In the genomic region with DNA sequence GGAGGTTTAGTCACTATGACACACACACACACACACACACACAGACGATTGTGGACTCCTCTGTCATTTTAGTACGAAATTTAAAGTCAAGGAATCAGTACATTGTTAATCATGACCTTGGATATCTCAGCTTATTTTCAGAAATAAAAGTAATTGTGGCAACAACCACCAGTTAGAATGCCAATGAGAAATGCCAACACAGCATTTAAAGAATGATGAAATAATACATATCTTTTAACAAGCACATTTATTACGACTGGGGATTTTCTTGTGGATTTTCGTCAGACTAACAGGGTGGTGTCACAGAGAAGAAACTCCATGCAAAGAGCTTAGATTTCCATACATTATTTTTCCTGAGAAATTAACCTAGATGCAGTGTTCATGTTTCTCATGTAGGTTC, we compare ENCODE assay signal across 15 cellular contexts.
A peak's percentile ranks its signal among the peaks of the same experiment; 100 is the strongest.
DNase-seq lines count a peak whose midpoint lies in the region; TF ChIP-seq lines count a peak whose summit lies in the region.
"Had no signal": no experiment of that assay in that cellular context is flagged by ENCODE, and none has a peak within 500 bp of the region (broad histone marks: within the 10 kb centered on the region; RNA-seq: fewer than 3 reads in every experiment).

No MANE protein-coding gene starts in this region.

- no peak overlapping the region for H3K4me2 ChIP-seq in MM.1S (ENCODE audit: low read depth, low read length)

- intact Hi-C loops in MCF 10A (cut with micrococcal nuclease): no loop called here
- intact Hi-C loops in breast epithelium (cut with DNase I; ENCODE audit: low total_unique reads): no loop called here

- no peaks in the 10 kb centered on the region for H4K20me1 ChIP-seq in MM.1S (ENCODE audit: insufficient read depth, low read length)
- H4K20me1 ChIP-seq: BLaER1 had no signal

- no peaks in the 10 kb centered on the region for H3F3A ChIP-seq in MM.1S (ENCODE audit: insufficient read depth, low read length)

- H3K4me1 ChIP-seq in breast epithelium (no peaks in the 10 kb centered on the region), MM.1S (ENCODE audit: low read length) (peaks cover 4% of the 10 kb centered on the region)

- no peak overlapping the region for H3K4me3 Mint-ChIP-seq in MCF 10A (ENCODE audit: unreplicated experiment)
- H3K4me3 Mint-ChIP-seq: CD14-positive monocyte; CD8-positive, alpha-beta T cell; H9 had no signal

- no peaks in the 10 kb centered on the region for H3K36me3 ChIP-seq in breast epithelium
- no peaks in the 10 kb centered on the region for H3K36me3 ChIP-seq in MM.1S (replicated peaks; ENCODE audit: insufficient read depth, low read length)
- H3K36me3 ChIP-seq: BLaER1 had no signal

- H3K9me2 ChIP-seq in MM.1S (replicated peaks; ENCODE audit: insufficient read depth, low read length): no peaks in the 10 kb centered on the region

- no TSS peak for BruUV-seq in MCF 10A (replicated peaks; lab: Mats Ljungman, UMichigan)

- POLR2A ChIA-PET in MCF 10A (lab: Yijun Ruan, JAX): interaction anchor here (0.6 to 0.7 kb wide), 2 partner anchors 11 to 97 kb away, joined by 3 read pairs; no protein-coding TSS in a partner anchor

- H3K27ac ChIP-seq in breast epithelium (no peak overlapping the region), MM.1S (ENCODE audit: low read length) (peak overlapping the region; percentile 54; the same call in 1 of the 2 replicates)
- H3K27ac ChIP-seq: 22Rv1, BLaER1 had no signal

- H3K4me3 ChIP-seq in breast epithelium (no peak overlapping the region), MM.1S (ENCODE audit: low read length) (no peak overlapping the region)
- H3K4me3 ChIP-seq: BLaER1 had no signal

- H3K27me3 Mint-ChIP-seq in MCF 10A (ENCODE audit: insufficient read depth, unreplicated experiment): no peaks in the 10 kb centered on the region

- TF ChIP-seq CTCF in MCF 10A (IDR thresholded peaks at IDR 0.05; ENCODE audit: unreplicated experiment) (no peak), breast epithelium (IDR thresholded peaks at IDR 0.05) (no peak), MM.1S (IDR thresholded peaks at IDR 0.05; ENCODE audit: low read length) (no peak)

- H3K27me3 ChIP-seq in breast epithelium (no peaks in the 10 kb centered on the region), MM.1S (replicated peaks; ENCODE audit: insufficient read depth, low read length) (no peaks in the 10 kb centered on the region)
- H3K27me3 ChIP-seq: BLaER1 had no signal

- H3K79me2 ChIP-seq in MM.1S (ENCODE audit: low read length): no peaks in the 10 kb centered on the region

- CTCF ChIA-PET in MCF 10A (lab: Yijun Ruan, JAX): no interaction called here

- no peaks in the 10 kb centered on the region for H3K36me3 Mint-ChIP-seq in MCF 10A (ENCODE audit: insufficient read depth, unreplicated experiment)
- H3K36me3 Mint-ChIP-seq: CD14-positive monocyte; CD8-positive, alpha-beta T cell had no signal

- H3K9me3 ChIP-seq in breast epithelium: peaks cover 0 to 8% of the 10 kb centered on the region in 2 donors
- H3K9me3 ChIP-seq in MM.1S (replicated peaks; ENCODE audit: insufficient read depth, low read length): no peaks in the 10 kb centered on the region

- peak overlapping the region; percentile 76 for H3K27ac Mint-ChIP-seq in MCF 10A (ENCODE audit: low read depth, unreplicated experiment)
- H3K27ac Mint-ChIP-seq: CD14-positive monocyte; CD8-positive, alpha-beta T cell; H9 had no signal

- peaks cover 22% of the 10 kb centered on the region for H3K4me1 Mint-ChIP-seq in MCF 10A (ENCODE audit: insufficient read depth, unreplicated experiment)
- H3K4me1 Mint-ChIP-seq: CD14-positive monocyte, H9 had no signal

- DNase-seq in MCF 10A (ENCODE audit: unreplicated experiment) (no peak), breast epithelium (ENCODE audit: low spot score in 2 of 2) (no peak), MM.1S (no peak), fibroblast of gingiva (ENCODE audit: low read depth) (peak; percentile 49), NCI-H524 (lab: John Stamatoyannopoulos, UW) (no peak), OCI-M1 (lab: John Stamatoyannopoulos, UW) (no peak)
- no peak for DNase-seq in stimulated activated CD4-positive, alpha-beta T cell treated with anti-CD3 and anti-CD28 coated beads, Interleukin-2, amount 100 ng/mL, for 48 hours
- DNase-seq: Calu3; CD8-positive, alpha-beta T cell; DMS79 treated with DMSO at 0.1 percent for 48 hours; GF-D8; H9 had no signal

- H3K9ac ChIP-seq in MM.1S (ENCODE audit: low read length): no peak overlapping the region
- H3K9ac ChIP-seq: BLaER1 had no signal

- no peak overlapping the region for H2AFZ ChIP-seq in MM.1S (ENCODE audit: low read length)

- no peak for TF ChIP-seq POLR2A in breast epithelium (IDR thresholded peaks at IDR 0.05)

- no peaks in the 10 kb centered on the region for H3K9me3 Mint-ChIP-seq in MCF 10A (ENCODE audit: unreplicated experiment)
